In the genomic region with DNA sequence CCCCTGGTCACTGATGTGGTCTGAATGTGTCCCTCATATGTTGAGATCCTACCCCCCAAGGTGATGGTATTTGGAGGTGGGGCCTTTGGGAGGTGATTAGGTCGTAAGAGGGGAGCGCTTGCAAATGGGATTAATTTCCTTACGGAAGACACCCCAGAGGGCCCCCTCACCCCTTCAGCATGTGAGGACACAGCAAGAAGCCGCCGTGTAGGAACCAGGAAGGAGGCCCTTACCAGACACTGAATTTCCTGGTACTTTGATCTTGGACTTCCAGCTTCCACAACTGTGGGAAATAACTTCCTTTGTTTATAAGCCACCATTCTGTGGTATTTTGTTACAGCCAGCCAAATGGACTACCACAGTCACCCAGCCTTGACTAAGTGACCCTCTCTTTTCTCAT, we compare ENCODE assay signal across 16 cellular contexts. TPM values are rescaled to one million over a fixed set of nuclear protein-coding genes. Genes with fewer than 3 reads are reported as not detected.
DNase-seq lines count a peak whose midpoint lies in the region; ATAC-seq and TF ChIP-seq lines count a peak whose summit lies in the region.
"Had no signal": no experiment of that assay in that cellular context is flagged by ENCODE, and none has a peak within 500 bp of the region (broad histone marks: within the 10 kb centered on the region; RNA-seq: fewer than 3 reads in every experiment).

No MANE protein-coding gene starts in this region.

- 47 to 65% (median 55%) methylated on average over 5 of the region's 5 CpGs for WGBS in spleen, 5 donors

- H3K27ac ChIP-seq in spleen (peak overlapping the region in 5 of 8 donors; percentile 15 to 65 (median 32)), vagina (no peak overlapping the region)
- H3K27ac ChIP-seq: esophagus muscularis mucosa, sigmoid colon had no signal

- H3K4me1 ChIP-seq in spleen (peaks cover 69 to 100% (median 92%) of the 10 kb centered on the region in 6 donors), vagina (peaks cover 51% of the 10 kb centered on the region)

- H3K4me1 Mint-ChIP-seq in activated CD8-positive, alpha-beta memory T cell treated with anti-CD3 and anti-CD28 coated beads, Interleukin-2, amount 10 ng/mL, durations not matched to agents 7 days and 5 days = peaks cover 82% of the 10 kb centered on the region
- H3K4me1 Mint-ChIP-seq in central memory CD8-positive, alpha-beta T cell = peaks cover 91% of the 10 kb centered on the region

- H3K9me3 Mint-ChIP-seq in activated CD8-positive, alpha-beta memory T cell treated with anti-CD3 and anti-CD28 coated beads, Interleukin-2, amount 10 ng/mL, durations not matched to agents 7 days and 5 days (ENCODE audit: low read depth) = no peaks in the 10 kb centered on the region
- no peaks in the 10 kb centered on the region for H3K9me3 Mint-ChIP-seq in central memory CD8-positive, alpha-beta T cell

- intact Hi-C loops in spleen (cut with DNase I; ENCODE audit: low total_unique reads) = loop anchor here (10.0 kb wide), 1 partner anchor 304 kb away; no protein-coding TSS in a partner anchor
- intact Hi-C loops in vagina (cut with DNase I) = no loop called here

- H3K9me3 ChIP-seq in spleen (no peaks in the 10 kb centered on the region), vagina (no peaks in the 10 kb centered on the region)
- H3K9me3 ChIP-seq: esophagus muscularis mucosa, sigmoid colon had no signal

- H3K36me3 ChIP-seq in spleen (peaks cover 0 to 26% (median 0%) of the 10 kb centered on the region in 6 donors), vagina (no peaks in the 10 kb centered on the region)
- H3K36me3 ChIP-seq: sigmoid colon had no signal

- H3K4me3 ChIP-seq in spleen (no peak overlapping the region), vagina (no peak overlapping the region)
- H3K4me3 ChIP-seq: esophagus muscularis mucosa, sigmoid colon had no signal

- CTCF ChIA-PET in activated CD8-positive, alpha-beta memory T cell treated with anti-CD3 and anti-CD28 coated beads, Interleukin-2, amount 10 ng/mL, durations not matched to agents 7 days and 5 days (lab: Charles Lee) = no interaction called here

- peak overlapping the region; percentile 33 for H3K27ac Mint-ChIP-seq in activated CD8-positive, alpha-beta memory T cell treated with anti-CD3 and anti-CD28 coated beads, Interleukin-2, amount 10 ng/mL, durations not matched to agents 7 days and 5 days
- H3K27ac Mint-ChIP-seq in central memory CD8-positive, alpha-beta T cell (ENCODE audit: low read depth) = peak overlapping the region; percentile 91

- DNase-seq in activated CD8-positive, alpha-beta memory T cell treated with anti-CD3 and anti-CD28 coated beads, Interleukin-2, amount 10 ng/mL, durations not matched to agents 7 days and 5 days = no peak
- DNase-seq in activated CD8-positive, alpha-beta memory T cell treated with anti-CD3 and anti-CD28 coated beads, Interleukin-2, amount 50 U/mL, for 48 hours = no peak
- DNase-seq in SW480 (ENCODE audit: low spot score) = peak; percentile 54
- no peak for DNase-seq in central memory CD8-positive, alpha-beta T cell (ENCODE audit: low spot score in 2 of 2)
- no peak for DNase-seq in spleen
- no peak for DNase-seq in vagina (ENCODE audit: extremely low spot score in 2 of 2)
- DNase-seq: ACHN, cortex of kidney, NCI-H2081 treated with DMSO at 0.1 percent for 48 hours, nucleus accumbens, PC-3, sigmoid colon had no signal

- H3K4me3 Mint-ChIP-seq in activated CD8-positive, alpha-beta memory T cell treated with anti-CD3 and anti-CD28 coated beads, Interleukin-2, amount 10 ng/mL, durations not matched to agents 7 days and 5 days = no peak overlapping the region
- peak overlapping the region; percentile 69 for H3K4me3 Mint-ChIP-seq in central memory CD8-positive, alpha-beta T cell

- no peaks in the 10 kb centered on the region for H3K27me3 ChIP-seq in spleen (replicated peaks in 1 of 7)
- H3K27me3 ChIP-seq in vagina = no peaks in the 10 kb centered on the region
- H3K27me3 ChIP-seq: esophagus muscularis mucosa, sigmoid colon had no signal

- no peak for ATAC-seq in activated CD8-positive, alpha-beta memory T cell treated with anti-CD3 and anti-CD28 coated beads, Interleukin-2, amount 10 ng/mL, durations not matched to agents 7 days and 5 days
- no peak for ATAC-seq in central memory CD8-positive, alpha-beta T cell (replicated peaks; ENCODE audit: extremely low read depth, poor library complexity, severe bottlenecking)
- no peak for ATAC-seq in HG03354 (IDR thresholded peaks at IDR 0.05; ENCODE audit: poor library complexity, severe bottlenecking, unreplicated experiment)
- no peak for ATAC-seq in HG02840 (IDR thresholded peaks at IDR 0.05; ENCODE audit: low FRiP score, unreplicated experiment)
- ATAC-seq: HCT116, PC-3 had no signal

- peaks cover 8% of the 10 kb centered on the region for H3K36me3 Mint-ChIP-seq in activated CD8-positive, alpha-beta memory T cell treated with anti-CD3 and anti-CD28 coated beads, Interleukin-2, amount 10 ng/mL, durations not matched to agents 7 days and 5 days
- H3K36me3 Mint-ChIP-seq in central memory CD8-positive, alpha-beta T cell (ENCODE audit: insufficient read depth) = peaks cover 20% of the 10 kb centered on the region

- TF ChIP-seq POLR2A in spleen (IDR thresholded peaks at IDR 0.05) = no peak
- TF ChIP-seq POLR2A in vagina (IDR thresholded peaks at IDR 0.05) = no peak

- TF ChIP-seq CTCF in spleen (IDR thresholded peaks at IDR 0.05 in 8 of 11, conservative IDR thresholded peaks at IDR 0.05 in 3 of 11) (no peak), vagina (IDR thresholded peaks at IDR 0.05) (no peak)

- no peaks in the 10 kb centered on the region for H3K27me3 Mint-ChIP-seq in activated CD8-positive, alpha-beta memory T cell treated with anti-CD3 and anti-CD28 coated beads, Interleukin-2, amount 10 ng/mL, durations not matched to agents 7 days and 5 days
- no peaks in the 10 kb centered on the region for H3K27me3 Mint-ChIP-seq in central memory CD8-positive, alpha-beta T cell

RNA-seq across cellular contexts. Expression of a gene that starts 35.9 kb away (rescaled TPM):
- 10 to 100 TPM; 51.6 to 54.1 TPM for total RNA-seq in activated CD8-positive, alpha-beta memory T cell treated with anti-CD3 and anti-CD28 coated beads, Interleukin-2, amount 10 ng/mL, durations not matched to agents 7 days and 5 days
- total RNA-seq in spleen (100 to 1,000 TPM in 2 of 7 donors, 10 to 100 TPM in 5; 50.3 to 106 (median 82.9) TPM), vagina (45.9 TPM)
- 10 to 100 TPM; 21.5 to 32.1 (median 30.0) TPM for polyA plus RNA-seq in spleen
